In genomic region chr19:32176591-32176990, GRCh38 we compare ENCODE assay signal across 28 cellular contexts.
"Had no signal": no experiment of that assay in that cellular context is flagged by ENCODE, and none has a peak within 500 bp of the region (broad histone marks: within the 10 kb centered on the region; RNA-seq: fewer than 3 reads in every experiment).

No MANE protein-coding gene starts in this region.

- H3K4me3 ChIP-seq: left ventricle myocardium inferior, lung, mucosa of descending colon, pancreas, prostate gland, skin epidermis, stomach, testis, thyroid gland, transverse colon, upper lobe of left lung had no signal

- H3K4me1 ChIP-seq: left ventricle myocardium inferior, pancreas, prostate gland, stomach, testis, transverse colon had no signal

- H3K36me3 Mint-ChIP-seq: naive thymus-derived CD4-positive, alpha-beta T cell; natural killer cell treated with Interleukin-12 subunit alpha and Interleukin-12 subunit beta and Interleukin-15 and Interleukin-18, amount 100 ng/mL, for 72 hours; stimulated activated naive B cell treated with anti-CD40 and anti-IgM and Interleukin-4, amounts not matched to agents 10 μg/mL and 1 μg/mL and 100 μg/mL, for 72 hours had no signal

- H3K9me3 Mint-ChIP-seq: natural killer cell treated with Interleukin-12 subunit alpha and Interleukin-12 subunit beta and Interleukin-15 and Interleukin-18, amount 100 ng/mL, for 72 hours had no signal

- H3K27me3 ChIP-seq: testis, thyroid gland, upper lobe of left lung had no signal

- DNase-seq: hippocampal formation; kidney; left colon; left ventricle myocardium inferior; mesendoderm; midbrain; mucosa of descending colon; naive thymus-derived CD4-positive, alpha-beta T cell; pancreas; posterior cingulate gyrus; retina; right cardiac atrium; stimulated activated CD4-positive, alpha-beta T cell treated with anti-CD3 and anti-CD28 coated beads, Interleukin-12 subunit alpha, Interleukin-12 subunit beta, amount 100 ng/mL, for 4 hours; stimulated activated CD4-positive, alpha-beta T cell treated with anti-CD3 and anti-CD28 coated beads, Interleukin-15, amount 100 ng/mL, for 24 hours; stimulated activated CD4-positive, alpha-beta T cell treated with anti-CD3 and anti-CD28 coated beads, Interleukin-2, amount 100 ng/mL, for 24 hours; stimulated activated CD4-positive, alpha-beta T cell treated with anti-CD3 and anti-CD28 coated beads, Interleukin-4, amount 100 ng/mL, for 1 hour; stimulated activated naive B cell treated with anti-CD40 and anti-IgM and Interleukin-4, amounts not matched to agents 10 μg/mL and 1 μg/mL and 100 μg/mL, for 72 hours; stimulated activated naive CD8-positive, alpha-beta T cell treated with anti-CD3 and anti-CD28 coated beads, Interleukin-15, Interleukin-2, amounts not matched to agents 100 U/mL and 50 U/mL, for 24 hours; stomach; testis; thyroid gland; transverse colon; upper lobe of left lung had no signal

- H3K4me1 Mint-ChIP-seq: naive thymus-derived CD4-positive, alpha-beta T cell; stimulated activated naive B cell treated with anti-CD40 and anti-IgM and Interleukin-4, amounts not matched to agents 10 μg/mL and 1 μg/mL and 100 μg/mL, for 72 hours had no signal

- H3K36me3 ChIP-seq: left ventricle myocardium inferior, pancreas, prostate gland, stomach, thyroid gland, transverse colon, upper lobe of left lung had no signal

- H3K27ac ChIP-seq: left ventricle myocardium inferior, pancreas, prostate gland, skin epidermis, stomach, testis, thyroid gland, transverse colon, upper lobe of left lung had no signal

- H3K27me3 Mint-ChIP-seq: stimulated activated naive B cell treated with anti-CD40 and anti-IgM and Interleukin-4, amounts not matched to agents 10 μg/mL and 1 μg/mL and 100 μg/mL, for 72 hours had no signal

- H3K4me3 Mint-ChIP-seq: naive thymus-derived CD4-positive, alpha-beta T cell; natural killer cell treated with Interleukin-12 subunit alpha and Interleukin-12 subunit beta and Interleukin-15 and Interleukin-18, amount 100 ng/mL, for 72 hours; stimulated activated naive B cell treated with anti-CD40 and anti-IgM and Interleukin-4, amounts not matched to agents 10 μg/mL and 1 μg/mL and 100 μg/mL, for 72 hours had no signal

- H3K27ac Mint-ChIP-seq: naive thymus-derived CD4-positive, alpha-beta T cell; natural killer cell treated with Interleukin-12 subunit alpha and Interleukin-12 subunit beta and Interleukin-15 and Interleukin-18, amount 100 ng/mL, for 72 hours; stimulated activated naive B cell treated with anti-CD40 and anti-IgM and Interleukin-4, amounts not matched to agents 10 μg/mL and 1 μg/mL and 100 μg/mL, for 72 hours had no signal

- ATAC-seq: left colon; mucosa of descending colon; naive thymus-derived CD4-positive, alpha-beta T cell; natural killer cell treated with Interleukin-12 subunit alpha and Interleukin-12 subunit beta and Interleukin-15 and Interleukin-18, amount 100 ng/mL, for 72 hours; pancreas; right cardiac atrium; sciatic nerve; stimulated activated naive B cell treated with anti-CD40 and anti-IgM and Interleukin-4, amounts not matched to agents 10 μg/mL and 1 μg/mL and 100 μg/mL, for 72 hours; stimulated activated naive CD8-positive, alpha-beta T cell treated with anti-CD3 and anti-CD28 coated beads, Interleukin-15, Interleukin-2, amounts not matched to agents 100 U/mL and 50 U/mL, for 24 hours had no signal
